In the genomic region with DNA sequence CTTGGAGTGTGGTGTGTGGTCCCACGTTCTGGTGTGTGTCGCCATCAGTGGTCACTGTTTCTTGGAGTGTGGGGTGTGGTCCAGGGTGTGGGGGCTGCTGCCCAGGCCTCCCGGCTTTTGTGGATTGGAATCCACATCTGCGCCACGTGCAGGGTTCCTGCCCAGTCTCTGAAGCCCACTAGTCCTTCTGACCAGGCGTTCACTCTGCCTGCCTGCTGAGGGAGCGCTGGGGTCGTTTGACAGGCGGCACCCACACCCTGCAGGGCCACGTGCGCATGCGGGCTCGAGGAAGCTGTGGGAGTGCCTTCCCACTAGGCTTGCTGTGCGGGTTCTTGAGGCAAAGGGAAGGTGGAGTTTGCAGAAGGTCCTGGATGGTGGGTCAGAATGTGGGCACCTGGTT, we compare ENCODE assay signal across 10 cellular contexts. TPM values are rescaled to one million over a fixed set of nuclear protein-coding genes. Genes with fewer than 3 reads are reported as not detected.
DNase-seq lines count a peak whose midpoint lies in the region; ATAC-seq and TF ChIP-seq lines count a peak whose summit lies in the region.
"Had no signal": no experiment of that assay in that cellular context is flagged by ENCODE, and none has a peak within 500 bp of the region (broad histone marks: within the 10 kb centered on the region; RNA-seq: fewer than 3 reads in every experiment).

No MANE protein-coding gene starts in this region.

- H3K9me3 ChIP-seq in mesenchymal stem cell (ENCODE audit: control insufficient read depth, low read length) (no peaks in the 10 kb centered on the region), stomach (no peaks in the 10 kb centered on the region)

- H3K18ac ChIP-seq in mesenchymal stem cell (ENCODE audit: low read depth in 1 of 2, low read length in 2 of 2) = peak overlapping the region; percentile 44 to 81

- DNase-seq in activated CD8-positive, alpha-beta memory T cell treated with anti-CD3 and anti-CD28 coated beads, Interleukin-2, amount 10 ng/mL, durations not matched to agents 7 days and 5 days = no peak
- no peak for DNase-seq in activated CD8-positive, alpha-beta memory T cell treated with anti-CD3 and anti-CD28 coated beads, Interleukin-2, amount 50 U/mL, for 4 hours
- no peak for DNase-seq in activated naive CD8-positive, alpha-beta T cell treated with anti-CD3 and anti-CD28 coated beads, Interleukin-2, amount 10 ng/mL, durations not matched to agents 7 days and 5 days
- no peak for DNase-seq in mesenchymal stem cell
- no peak for DNase-seq in stomach
- DNase-seq in foreskin keratinocyte = no peak
- DNase-seq: NCI-H1694 had no signal

- peak overlapping the region in 1 of 2 experiments; percentile 89 for H3K14ac ChIP-seq in mesenchymal stem cell (ENCODE audit: low read length in 2 of 2)

- H3K4me1 ChIP-seq in mesenchymal stem cell (ENCODE audit: control insufficient read depth, insufficient read depth, low read depth, low read length) (peaks cover 24% of the 10 kb centered on the region), stomach (peaks cover 70 to 99% (median 86%) of the 10 kb centered on the region in 4 donors), foreskin keratinocyte (peaks cover 4% of the 10 kb centered on the region)

- 91% methylated on average over 14 of the region's 14 CpGs for WGBS in mesenchymal stem cell
- 71 to 93% (median 79%) methylated on average over 10 to 14 of the region's 14 CpGs for WGBS in stomach, 5 donors

- no peak overlapping the region for H3K4me2 ChIP-seq in mesenchymal stem cell (ENCODE audit: low read length, poor library complexity, severe bottlenecking)

- no peak overlapping the region for H2BK120ac ChIP-seq in mesenchymal stem cell (ENCODE audit: low read depth, low read length)

- H2AFZ ChIP-seq in mesenchymal stem cell (ENCODE audit: low read depth, low read length) = peak overlapping the region; percentile 3

- peak overlapping the region; percentile 52 for H2BK15ac ChIP-seq in mesenchymal stem cell (ENCODE audit: low read depth, poor library complexity, severe bottlenecking)

- no peak for ATAC-seq in activated CD8-positive, alpha-beta memory T cell treated with anti-CD3 and anti-CD28 coated beads, Interleukin-2, amount 10 ng/mL, durations not matched to agents 7 days and 5 days
- ATAC-seq in activated naive CD8-positive, alpha-beta T cell treated with anti-CD3 and anti-CD28 coated beads, Interleukin-2, amount 10 ng/mL, durations not matched to agents 7 days and 5 days (ENCODE audit: low read depth) = peak; percentile 9
- ATAC-seq in GM18861 (IDR thresholded peaks at IDR 0.05; ENCODE audit: unreplicated experiment) = no peak
- ATAC-seq in GM21515 (IDR thresholded peaks at IDR 0.05; ENCODE audit: unreplicated experiment) = no peak
- ATAC-seq in foreskin keratinocyte = no peak

- POLR2A ChIA-PET in activated naive CD8-positive, alpha-beta T cell treated with anti-CD3 and anti-CD28 coated beads, Interleukin-2, amount 10 ng/mL, durations not matched to agents 7 days and 5 days (lab: Charles Lee) = no interaction called here

- peaks cover 57% of the 10 kb centered on the region for H3K79me1 ChIP-seq in mesenchymal stem cell (replicated peaks; ENCODE audit: low read length, poor library complexity, severe bottlenecking)

- H3K27ac Mint-ChIP-seq in activated CD8-positive, alpha-beta memory T cell treated with anti-CD3 and anti-CD28 coated beads, Interleukin-2, amount 10 ng/mL, durations not matched to agents 7 days and 5 days = peak overlapping the region; percentile 78
- peak overlapping the region; percentile 93 for H3K27ac Mint-ChIP-seq in activated naive CD8-positive, alpha-beta T cell treated with anti-CD3 and anti-CD28 coated beads, Interleukin-2, amount 10 ng/mL, durations not matched to agents 7 days and 5 days

- TF ChIP-seq CTCF in stomach (IDR thresholded peaks at IDR 0.05) = no peak
- TF ChIP-seq CTCF in foreskin keratinocyte (conservative IDR thresholded peaks at IDR 0.05) = no peak

- H4K8ac ChIP-seq in mesenchymal stem cell (ENCODE audit: low read length) = peak overlapping the region; percentile 70

- intact Hi-C loops in stomach (cut with DNase I; ENCODE audit: low total_unique reads) = no loop called here

- H3K9ac ChIP-seq in mesenchymal stem cell (ENCODE audit: low read length) = no peak overlapping the region

- no peak for TF ChIP-seq POLR2A in stomach (IDR thresholded peaks at IDR 0.05)

- peaks cover 2% of the 10 kb centered on the region for H3K9me3 Mint-ChIP-seq in activated CD8-positive, alpha-beta memory T cell treated with anti-CD3 and anti-CD28 coated beads, Interleukin-2, amount 10 ng/mL, durations not matched to agents 7 days and 5 days (ENCODE audit: low read depth)
- peaks cover 13% of the 10 kb centered on the region for H3K9me3 Mint-ChIP-seq in activated naive CD8-positive, alpha-beta T cell treated with anti-CD3 and anti-CD28 coated beads, Interleukin-2, amount 10 ng/mL, durations not matched to agents 7 days and 5 days

- H3K4me3 Mint-ChIP-seq in activated CD8-positive, alpha-beta memory T cell treated with anti-CD3 and anti-CD28 coated beads, Interleukin-2, amount 10 ng/mL, durations not matched to agents 7 days and 5 days = no peak overlapping the region
- peak overlapping the region; percentile 78 for H3K4me3 Mint-ChIP-seq in activated naive CD8-positive, alpha-beta T cell treated with anti-CD3 and anti-CD28 coated beads, Interleukin-2, amount 10 ng/mL, durations not matched to agents 7 days and 5 days

- no peak overlapping the region for H2AK5ac ChIP-seq in mesenchymal stem cell (ENCODE audit: low read length, severe bottlenecking)

- H3K4ac ChIP-seq in mesenchymal stem cell (ENCODE audit: low read depth in 1 of 2, low read length in 2 of 2) = peak overlapping the region; percentile 58 to 77

- peak overlapping the region; percentile 79 for H4K91ac ChIP-seq in mesenchymal stem cell (ENCODE audit: low read length)

- no peaks in the 10 kb centered on the region for H3K27me3 ChIP-seq in mesenchymal stem cell (ENCODE audit: control insufficient read depth in 1 of 2, insufficient read depth in 1 of 2, low read length in 2 of 2)
- no peaks in the 10 kb centered on the region for H3K27me3 ChIP-seq in stomach
- no peaks in the 10 kb centered on the region for H3K27me3 ChIP-seq in foreskin keratinocyte

- TF ChIP-seq EP300 in stomach (IDR thresholded peaks at IDR 0.05) = no peak

- H3K36me3 Mint-ChIP-seq in activated CD8-positive, alpha-beta memory T cell treated with anti-CD3 and anti-CD28 coated beads, Interleukin-2, amount 10 ng/mL, durations not matched to agents 7 days and 5 days = peaks cover 15% of the 10 kb centered on the region
- H3K36me3 Mint-ChIP-seq in activated naive CD8-positive, alpha-beta T cell treated with anti-CD3 and anti-CD28 coated beads, Interleukin-2, amount 10 ng/mL, durations not matched to agents 7 days and 5 days = peaks cover 36% of the 10 kb centered on the region

- peak overlapping the region; percentile 35 to 83 for H2BK12ac ChIP-seq in mesenchymal stem cell (ENCODE audit: low read length in 2 of 2)

- H2BK5ac ChIP-seq in mesenchymal stem cell (ENCODE audit: low read depth, low read length, poor library complexity, severe bottlenecking) = no peak overlapping the region

- H3K36me3 ChIP-seq in mesenchymal stem cell (ENCODE audit: control insufficient read depth in 1 of 2, insufficient read depth in 2 of 2, low read depth in 1 of 2, low read length in 2 of 2) (peaks cover 0 to 16% of the 10 kb centered on the region in 2 experiments), stomach (no peaks in the 10 kb centered on the region)

- CTCF ChIA-PET in activated CD8-positive, alpha-beta memory T cell treated with anti-CD3 and anti-CD28 coated beads, Interleukin-2, amount 10 ng/mL, durations not matched to agents 7 days and 5 days (lab: Charles Lee) = no interaction called here

- no peak overlapping the region for H3K4me3 ChIP-seq in mesenchymal stem cell (ENCODE audit: insufficient read depth in 1 of 2, low read depth in 1 of 2, low read length in 2 of 2)
- H3K4me3 ChIP-seq in stomach = no peak overlapping the region
- H3K4me3 ChIP-seq: skin epidermis had no signal

- H3K4me1 Mint-ChIP-seq in activated CD8-positive, alpha-beta memory T cell treated with anti-CD3 and anti-CD28 coated beads, Interleukin-2, amount 10 ng/mL, durations not matched to agents 7 days and 5 days = peaks cover 37% of the 10 kb centered on the region
- H3K4me1 Mint-ChIP-seq in activated naive CD8-positive, alpha-beta T cell treated with anti-CD3 and anti-CD28 coated beads, Interleukin-2, amount 10 ng/mL, durations not matched to agents 7 days and 5 days = peaks cover 35% of the 10 kb centered on the region

- H3K27me3 Mint-ChIP-seq in activated CD8-positive, alpha-beta memory T cell treated with anti-CD3 and anti-CD28 coated beads, Interleukin-2, amount 10 ng/mL, durations not matched to agents 7 days and 5 days = peaks cover 12% of the 10 kb centered on the region
- H3K27me3 Mint-ChIP-seq in activated naive CD8-positive, alpha-beta T cell treated with anti-CD3 and anti-CD28 coated beads, Interleukin-2, amount 10 ng/mL, durations not matched to agents 7 days and 5 days = peaks cover 5% of the 10 kb centered on the region

- H3K27ac ChIP-seq in mesenchymal stem cell (ENCODE audit: low read length, poor library complexity, severe bottlenecking) (no peak overlapping the region), stomach (peak overlapping the region; percentile 47 to 85 (median 80)), foreskin keratinocyte (no peak overlapping the region)

- H3K23ac ChIP-seq in mesenchymal stem cell (ENCODE audit: low read length in 2 of 2) = peak overlapping the region in 1 of 2 experiments; percentile 91

RNA-seq across cellular contexts. Expression of a gene that starts 51.4 kb away (rescaled TPM):
- 1 to 10 TPM; 6.6 to 7.0 TPM for total RNA-seq in activated CD8-positive, alpha-beta memory T cell treated with anti-CD3 and anti-CD28 coated beads, Interleukin-2, amount 10 ng/mL, durations not matched to agents 7 days and 5 days
- 10 to 100 TPM; 14.1 to 15.7 TPM for total RNA-seq in activated naive CD8-positive, alpha-beta T cell treated with anti-CD3 and anti-CD28 coated beads, Interleukin-2, amount 10 ng/mL, durations not matched to agents 7 days and 5 days
- polyA plus RNA-seq in mesenchymal stem cell (2013, experiment 1 of 2) = 31.4 TPM
- 32.2 TPM for polyA plus RNA-seq in mesenchymal stem cell (2013, experiment 2 of 2)
- total RNA-seq in stomach (10 to 100 TPM; 30.4 to 72.3 (median 50.6) TPM), foreskin keratinocyte (16.2 and 16.7 TPM in 2 replicates)
- polyA plus RNA-seq in stomach (10 to 100 TPM; 17.2 to 22.1 (median 21.8) TPM), foreskin keratinocyte (8.8 and 10.6 TPM in 2 replicates)

Comparison
In these comparisons a context has a peak if more than half of its experiments do, and no peak if none do; other contexts are left out.
1. H3K27ac ChIP-seq: peak in stomach (5 of 5); none in mesenchymal stem cell (single experiment) and foreskin keratinocyte (single experiment).